ENCODE assay signal across 31 cellular contexts in genomic region chr2:183867206-183867605, GRCh38.
"Had no signal": no experiment of that assay in that cellular context is flagged by ENCODE, and none has a peak within 500 bp of the region (broad histone marks: within the 10 kb centered on the region; RNA-seq: fewer than 3 reads in every experiment).

No MANE protein-coding gene starts in this region.

- H3K36me3 ChIP-seq: adrenal gland, ascending aorta, brain microvascular endothelial cell, breast epithelium, cardiac muscle cell had no signal

- H3K4me3 ChIP-seq: adrenal gland, ascending aorta, body of pancreas, breast epithelium, cardiac muscle cell had no signal

- ATAC-seq: activated naive CD4-positive, alpha-beta T cell treated with anti-CD3 and anti-CD28 coated beads, Interleukin-2, amount 50 U/mL, for 72 hours; activated naive CD8-positive, alpha-beta T cell treated with anti-CD3 and anti-CD28 coated beads, Interleukin-2, amount 50 U/mL, for 24 hours; activated T-cell treated with anti-CD3 and anti-CD28 coated beads, Interleukin-2, amount 50 U/mL, for 4 hours; activated T-cell treated with anti-CD3 and anti-CD28 coated beads, Interleukin-2, amount 50 U/mL, for 72 hours; activated T-helper 17 cell treated with anti-CD3 and anti-CD28 coated beads, Interleukin-2, amount 50 U/mL, for 72 hours; body of pancreas had no signal

- H3K27ac ChIP-seq: adrenal gland, ascending aorta, body of pancreas, brain microvascular endothelial cell, breast epithelium, cardiac muscle cell had no signal

- H3K27me3 ChIP-seq: adrenal gland, ascending aorta, body of pancreas, brain microvascular endothelial cell, breast epithelium, cardiac muscle cell had no signal

- H3K9me3 ChIP-seq: adrenal gland, ascending aorta, body of pancreas, breast epithelium had no signal

- H3K4me1 ChIP-seq: adrenal gland, ascending aorta, body of pancreas, breast epithelium had no signal

- DNase-seq: activated effector memory CD4-positive, alpha-beta T cell treated with anti-CD3 and anti-CD28 coated beads, Interleukin-2, amount 50 U/mL, for 16 hours; activated effector memory CD4-positive, alpha-beta T cell treated with Interleukin-2 at 50 U/mL for 16 hours; activated gamma-delta T cell; activated gamma-delta T cell treated with Interleukin-2 at 50 U/mL for 16 hours; activated naive CD4-positive, alpha-beta T cell; activated naive CD4-positive, alpha-beta T cell treated with anti-CD3 and anti-CD28 coated beads for 36 hours; activated naive CD4-positive, alpha-beta T cell treated with anti-CD3 and anti-CD28 coated beads, Interleukin-2, amount 10 ng/mL, durations not matched to agents 7 days and 5 days; activated naive CD4-positive, alpha-beta T cell treated with anti-CD3 and anti-CD28 coated beads, Interleukin-2, amount 50 U/mL, for 16 hours; activated naive CD4-positive, alpha-beta T cell treated with Interleukin-2 at 50 U/mL for 16 hours; activated naive CD8-positive, alpha-beta T cell treated with anti-CD3 and anti-CD28 coated beads for 36 hours; activated naive CD8-positive, alpha-beta T cell treated with anti-CD3 and anti-CD28 coated beads, Interleukin-2, amount 10 ng/mL, durations not matched to agents 7 days and 5 days; activated naive CD8-positive, alpha-beta T cell treated with anti-CD3 and anti-CD28 coated beads, Interleukin-2, amount 50 U/mL, for 24 hours; activated T-cell treated with anti-CD3 and anti-CD28 coated beads, Interleukin-2, amount 50 U/mL, for 1 hour; activated T-cell treated with anti-CD3 and anti-CD28 coated beads, Interleukin-2, amount 50 U/mL, for 24 hours; activated T-cell treated with anti-CD3 and anti-CD28 coated beads, Interleukin-2, amount 50 U/mL, for 4 hours; activated T-cell treated with anti-CD3 and anti-CD28 coated beads, Interleukin-2, amount 50 U/mL, for 48 hours; activated T-cell treated with anti-CD3 and anti-CD28 coated beads, Interleukin-2, amount 50 U/mL, for 72 hours; adrenal gland; amniotic stem cell; amygdala; anterior cingulate cortex; aorta; body of pancreas; brain microvascular endothelial cell; central memory CD4-positive, alpha-beta T cell; cerebellar nuclear complex had no signal
